20 cellular contexts compared by ENCODE assay signal in the genomic region with DNA sequence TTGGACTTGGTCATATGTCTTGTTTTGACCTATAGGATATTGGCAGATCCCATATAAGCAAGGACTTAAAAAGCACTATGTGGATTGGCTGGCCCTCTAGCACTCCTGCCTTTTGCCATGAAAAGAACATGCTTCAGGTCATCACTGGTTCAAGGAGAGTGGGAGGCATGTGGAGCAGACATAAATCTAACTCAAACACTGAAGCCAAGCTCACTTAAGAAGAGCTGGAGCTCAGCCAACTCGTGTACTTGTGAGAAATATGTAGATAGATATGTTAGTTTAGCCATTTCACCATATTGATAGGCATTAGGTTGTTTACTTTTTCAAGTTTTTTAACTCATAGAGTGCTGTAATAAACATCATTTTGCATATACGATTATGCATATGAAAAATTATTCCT. TPM values are rescaled to one million over a fixed set of nuclear protein-coding genes. Genes with fewer than 3 reads are reported as not detected.
DNase-seq lines count a peak whose midpoint lies in the region; ATAC-seq and TF ChIP-seq lines count a peak whose summit lies in the region.
"Had no signal": no experiment of that assay in that cellular context is flagged by ENCODE, and none has a peak within 500 bp of the region (broad histone marks: within the 10 kb centered on the region; RNA-seq: fewer than 3 reads in every experiment).

No MANE protein-coding gene starts in this region.

- H3K9me3 ChIP-seq in cardiac muscle cell (ENCODE audit: low read depth) = no peaks in the 10 kb centered on the region
- H3K9me3 ChIP-seq in right cardiac atrium (ENCODE audit: control insufficient read depth, low read length) = no peaks in the 10 kb centered on the region
- H3K9me3 ChIP-seq in stomach = no peaks in the 10 kb centered on the region
- H3K9me3 ChIP-seq in heart left ventricle = no peaks in the 10 kb centered on the region
- H3K9me3 ChIP-seq: BLaER1 had no signal

- H3K4me1 ChIP-seq in cardiac muscle cell (ENCODE audit: low read depth) = no peaks in the 10 kb centered on the region
- no peaks in the 10 kb centered on the region for H3K4me1 ChIP-seq in right cardiac atrium (ENCODE audit: control insufficient read depth, insufficient read depth, low read length)
- no peaks in the 10 kb centered on the region for H3K4me1 ChIP-seq in stomach
- peaks cover 0 to 5% (median 0%) of the 10 kb centered on the region in 12 donors for H3K4me1 ChIP-seq in heart left ventricle
- H3K4me1 ChIP-seq: BLaER1 had no signal

- H3K27ac ChIP-seq in cardiac muscle cell = no peak overlapping the region
- H3K27ac ChIP-seq in right cardiac atrium (ENCODE audit: low read length) = no peak overlapping the region
- H3K27ac ChIP-seq in stomach = no peak overlapping the region
- no peak overlapping the region for H3K27ac ChIP-seq in heart left ventricle
- H3K27ac ChIP-seq: BLaER1 had no signal

- H3K4me3 ChIP-seq in cardiac muscle cell (no peak overlapping the region), right cardiac atrium (ENCODE audit: low read length) (no peak overlapping the region), stomach (no peak overlapping the region), heart left ventricle (no peak overlapping the region)
- H3K4me3 ChIP-seq: BLaER1 had no signal

- TF ChIP-seq CTCF in cardiac muscle cell (IDR thresholded peaks at IDR 0.05; ENCODE audit: low read depth, low read length) (no peak), stomach (IDR thresholded peaks at IDR 0.05) (no peak), heart left ventricle (IDR thresholded peaks at IDR 0.05) (no peak)

- peak; percentile 14 to 49 for DNase-seq in cardiac muscle cell (ENCODE audit: low read depth in 1 of 2, low spot score in 1 of 2)
- DNase-seq in right cardiac atrium = no peak
- peak; percentile 3 for DNase-seq in NCI-H2171 (lab: John Stamatoyannopoulos, UW)
- peak; percentile 74 for DNase-seq in amniotic epithelial cell (ENCODE audit: low read depth)
- peak; percentile 28 for DNase-seq in stomach
- no peak for DNase-seq in NCI-H1930 (lab: John Stamatoyannopoulos, UW)
- no peak for DNase-seq in heart left ventricle
- DNase-seq: DMS153; HCEC 1CT; IMR-90; MV-4-11; NCI-H1694; NK-92 treated with Interleukin-12 subunit alpha and Interleukin-12 subunit beta, amount 100 ng/mL, for 24 hours; PC-3; T-helper 9 cell had no signal

- H3K27me3 ChIP-seq in cardiac muscle cell = no peaks in the 10 kb centered on the region
- no peaks in the 10 kb centered on the region for H3K27me3 ChIP-seq in right cardiac atrium (ENCODE audit: control insufficient read depth, insufficient read depth)
- no peaks in the 10 kb centered on the region for H3K27me3 ChIP-seq in stomach
- H3K27me3 ChIP-seq in heart left ventricle = no peaks in the 10 kb centered on the region
- H3K27me3 ChIP-seq: BLaER1 had no signal

- TF ChIP-seq EP300 in stomach (IDR thresholded peaks at IDR 0.05) = no peak

- H3K36me3 ChIP-seq in cardiac muscle cell (no peaks in the 10 kb centered on the region), stomach (no peaks in the 10 kb centered on the region), heart left ventricle (no peaks in the 10 kb centered on the region)
- H3K36me3 ChIP-seq: BLaER1 had no signal

- 57% methylated on average over 2 of the region's 2 CpGs for WGBS in right cardiac atrium
- WGBS in stomach, 5 donors = 30 to 55% (median 45%) methylated on average over 2 of the region's 2 CpGs
- WGBS in heart left ventricle, 4 donors = 49 to 57% (median 50%) methylated on average over 2 of the region's 2 CpGs

- ATAC-seq in right cardiac atrium (no peak), HG02970 (IDR thresholded peaks at IDR 0.05; ENCODE audit: low FRiP score, unreplicated experiment) (no peak), heart left ventricle (no peak)
- ATAC-seq: PC-3 had no signal

- intact Hi-C loops in right cardiac atrium (cut with DNase I) (no loop called here), stomach (cut with DNase I; ENCODE audit: low total_unique reads) (no loop called here), heart left ventricle (cut with DNase I) (no loop called here)

- no peak for TF ChIP-seq POLR2A in stomach (IDR thresholded peaks at IDR 0.05)
- no peak for TF ChIP-seq POLR2A in heart left ventricle (IDR thresholded peaks at IDR 0.05)

RNA-seq across cellular contexts. Expression of a gene that starts 19.9 kb away (rescaled TPM):
- total RNA-seq in cardiac muscle cell (not detected in 2 replicates), right cardiac atrium (not detected), stomach (1 to 10 TPM in 3 of 5 donors, not detected in 2; 2.3 to 6.7 (median 3.8) TPM), heart left ventricle (under 1 TPM in 1 of 9 donors, not detected in 8; 0.18 TPM)
- polyA plus RNA-seq in cardiac muscle cell (0.12 TPM in 1 of 2 replicates, not detected in the other), right cardiac atrium (0.16 TPM), stomach (1 to 10 TPM in 1 of 3 donors, under 1 TPM in 1, not detected in 1; 0.31 to 4.3 TPM), heart left ventricle (not detected)
- total RNA-seq: HT-29, IMR-90, LHCN-M2, PC-3, SK-MEL-5 had no signal
- polyA plus RNA-seq: IMR-90 had no signal

RNA-seq across cellular contexts. Expression of a gene that starts 26.8 kb away (rescaled TPM):
- total RNA-seq in cardiac muscle cell (1.8 TPM in 2 replicates), right cardiac atrium (10 to 100 TPM in 2 of 4 donors, 1 to 10 TPM in 2; 7.3 to 19.8 (median 10.4) TPM), stomach (10 to 100 TPM in 2 of 5 donors, 1 to 10 TPM in 3; 2.7 to 42.6 (median 4.5) TPM), heart left ventricle (10 to 100 TPM in 3 of 9 donors, 1 to 10 TPM in 6; 5.5 to 16.4 (median 8.3) TPM)
- polyA plus RNA-seq in cardiac muscle cell (2.2 and 2.9 TPM in 2 replicates), right cardiac atrium (15.2 TPM), stomach (1 to 10 TPM; 3.9 to 9.2 (median 6.0) TPM), heart left ventricle (1 to 10 TPM; 5.4 to 5.7 TPM)
- total RNA-seq: HT-29, PC-3, SK-MEL-5 had no signal

Comparison
In these comparisons a context has a peak if more than half of its experiments do, and no peak if none do; other contexts are left out.
1. DNase-seq: peak in cardiac muscle cell (2 of 2), NCI-H2171 (single experiment), amniotic epithelial cell (single experiment) and stomach (single experiment); none in right cardiac atrium (0 of 3), NCI-H1930 (0 of 2) and heart left ventricle (0 of 5).